19 cellular contexts compared by ENCODE assay signal in genomic region chr1:162218546-162218945, GRCh38.
"Had no signal": no experiment of that assay in that cellular context is flagged by ENCODE, and none has a peak within 500 bp of the region (broad histone marks: within the 10 kb centered on the region; RNA-seq: fewer than 3 reads in every experiment).

No MANE protein-coding gene starts in this region.

- H3K27me3 ChIP-seq: body of pancreas, colonic mucosa, tibial nerve had no signal

- H3K4me3 ChIP-seq: body of pancreas, colonic mucosa, tibial nerve had no signal

- H3K4me3 Mint-ChIP-seq: activated CD4-positive, alpha-beta memory T cell treated with anti-CD3 and anti-CD28 coated beads for 36 hours; activated CD4-positive, alpha-beta T cell treated with anti-CD3 and anti-CD28 coated beads for 36 hours; activated CD8-positive, alpha-beta memory T cell treated with anti-CD3 and anti-CD28 coated beads, Interleukin-2, amount 10 ng/mL, durations not matched to agents 7 days and 5 days; central memory CD8-positive, alpha-beta T cell; naive thymus-derived CD8-positive, alpha-beta T cell had no signal

- DNase-seq: activated CD4-positive, alpha-beta memory T cell treated with anti-CD3 and anti-CD28 coated beads for 36 hours; activated CD4-positive, alpha-beta T cell treated with anti-CD3 and anti-CD28 coated beads for 36 hours; activated CD8-positive, alpha-beta memory T cell treated with anti-CD3 and anti-CD28 coated beads, Interleukin-2, amount 10 ng/mL, durations not matched to agents 7 days and 5 days; activated naive CD4-positive, alpha-beta T cell treated with Interleukin-2 at 50 U/mL for 16 hours; body of pancreas; colonic mucosa; foreskin melanocyte; glutamatergic neuron; kidney; mesenchymal stem cell; naive thymus-derived CD8-positive, alpha-beta T cell; posterior cingulate gyrus; stimulated activated CD4-positive, alpha-beta T cell treated with anti-CD3 and anti-CD28 coated beads, Interleukin-12 subunit alpha, Interleukin-12 subunit beta, amount 100 ng/mL, for 4 hours; stimulated activated CD4-positive, alpha-beta T cell treated with anti-CD3 and anti-CD28 coated beads, Interleukin-2, amount 100 ng/mL, for 24 hours; stimulated activated naive CD4-positive, alpha-beta T cell treated with Interleukin-2 at 50 U/mL for 16 hours; SW 1271 had no signal

- H3K4me1 Mint-ChIP-seq: activated CD4-positive, alpha-beta T cell treated with anti-CD3 and anti-CD28 coated beads for 36 hours; activated CD8-positive, alpha-beta memory T cell treated with anti-CD3 and anti-CD28 coated beads, Interleukin-2, amount 10 ng/mL, durations not matched to agents 7 days and 5 days; central memory CD8-positive, alpha-beta T cell; naive thymus-derived CD8-positive, alpha-beta T cell had no signal

- H3K36me3 ChIP-seq: colonic mucosa, tibial nerve had no signal

- ATAC-seq: activated CD4-positive, alpha-beta T cell treated with anti-CD3 and anti-CD28 coated beads for 36 hours; activated CD8-positive, alpha-beta memory T cell treated with anti-CD3 and anti-CD28 coated beads, Interleukin-2, amount 10 ng/mL, durations not matched to agents 7 days and 5 days; body of pancreas; naive thymus-derived CD8-positive, alpha-beta T cell had no signal

- H3K27ac Mint-ChIP-seq: activated CD4-positive, alpha-beta memory T cell treated with anti-CD3 and anti-CD28 coated beads for 36 hours; activated CD4-positive, alpha-beta T cell treated with anti-CD3 and anti-CD28 coated beads for 36 hours; activated CD8-positive, alpha-beta memory T cell treated with anti-CD3 and anti-CD28 coated beads, Interleukin-2, amount 10 ng/mL, durations not matched to agents 7 days and 5 days; activated T-helper 2 cell treated with anti-CD3 and anti-CD28 coated beads, Interferon-gamma antibody, Interleukin-2, Interleukin-4, amounts not matched to agents 10 μg/mL and 5 μg/mL and 100 μg/mL, durations not matched to agents 14 hours and 24 hours and 36 hours; naive thymus-derived CD8-positive, alpha-beta T cell had no signal

- H3K36me3 Mint-ChIP-seq: activated CD4-positive, alpha-beta memory T cell treated with anti-CD3 and anti-CD28 coated beads for 36 hours; activated CD8-positive, alpha-beta memory T cell treated with anti-CD3 and anti-CD28 coated beads, Interleukin-2, amount 10 ng/mL, durations not matched to agents 7 days and 5 days; naive thymus-derived CD8-positive, alpha-beta T cell had no signal

- H3K27ac ChIP-seq: body of pancreas, colonic mucosa had no signal

- H3K9me3 ChIP-seq: body of pancreas, colonic mucosa, tibial nerve had no signal
